In genomic region chr16:29710227-29711219, GRCh38 we compare ENCODE assay signal across 8 cellular contexts. TPM values are rescaled to one million over a fixed set of nuclear protein-coding genes. Genes with fewer than 3 reads are reported as not detected.
A peak's percentile ranks its signal among the peaks of the same experiment; 100 is the strongest.
DNase-seq lines count a peak whose midpoint lies in the region; ATAC-seq, FAIRE-seq and TF ChIP-seq lines count a peak whose summit lies in the region.

No MANE protein-coding gene starts in this region.

- FAIRE-seq in H1 (lab: Jason Lieb, UNC): peak; percentile 63

- H3K27ac ChIP-seq in HUES6 (ENCODE audit: low read depth, low read length) (peak overlapping the region; percentile 80), H1 (ENCODE audit: low read depth, low read length) (peak overlapping the region; percentile 91), upper lobe of left lung (no peak overlapping the region)

- H4K20me1 ChIP-seq in H1 (replicated peaks in 1 of 2; ENCODE audit: control insufficient read depth in 1 of 2, insufficient read depth in 2 of 2, low read length in 2 of 2): peaks cover 5% of the 10 kb centered on the region in 2 experiments

- no peak overlapping the region; the same call in 1 of the 2 replicates for H2BK12ac ChIP-seq in H1 (ENCODE audit: low read depth, low read length)

- no peak overlapping the region for H3K4me3 Mint-ChIP-seq in T-helper 2 cell treated with Interferon-gamma antibody and Interleukin-4, amounts not matched to agents 5 μg/mL and 100 μg/mL, for 36 hours

- H3K4me3 ChIP-seq in HUES6 (ENCODE audit: low read depth, low read length) (peak overlapping the region; percentile 65), H1 (ENCODE audit: extremely low read depth in 1 of 4, insufficient read depth in 2 of 4, low read depth in 3 of 4, low read length in 4 of 4) (peak overlapping the region; percentile 65 to 99 (median 74)), upper lobe of left lung (no peak overlapping the region)

- no peak overlapping the region for H2BK20ac ChIP-seq in H1 (ENCODE audit: low read length)

- ATAC-seq in upper lobe of left lung (ENCODE audit: low FRiP score in 2 of 2) (peak; percentile 69 to 91), GM21825 (IDR thresholded peaks at IDR 0.05; ENCODE audit: unreplicated experiment) (no peak)

- peaks cover 10 to 57% of the 10 kb centered on the region in 2 experiments for H3K79me2 ChIP-seq in H1 (ENCODE audit: control insufficient read depth in 1 of 2, insufficient read depth in 2 of 2, low read length in 2 of 2)

- no peak overlapping the region for H3K27ac Mint-ChIP-seq in T-helper 2 cell treated with Interferon-gamma antibody and Interleukin-4, amounts not matched to agents 5 μg/mL and 100 μg/mL, for 36 hours

- peak overlapping the region; percentile 29; the same call in 1 of the 2 replicates for H2AK5ac ChIP-seq in H1 (ENCODE audit: low read depth, low read length)

- POLR2A ChIA-PET in H1 (lab: Charles Lee; ENCODE audit: partially characterized antibody): interaction anchor here (0.6 to 20.4 kb wide), 39 partner anchors 10 to 355 kb away, joined by 3 to 490 read pairs (median 5); partner anchors contain the start of genes CDIPT, HIRIP3, KIF22 and MVP

- H3K23ac ChIP-seq in H1 (ENCODE audit: insufficient read length): no peak overlapping the region

- H3K9me3 ChIP-seq in HUES6 (ENCODE audit: control insufficient read depth, insufficient read depth, low read depth, low read length) (0 out of 2 replicates have a peak, but pooled peaks cover 3% of the 10 kb centered on the region), H1 (ENCODE audit: insufficient read depth in 2 of 2, low read depth in 1 of 2, low read length in 1 of 2) (no peaks in the 10 kb centered on the region), upper lobe of left lung (no peaks in the 10 kb centered on the region)

- TF ChIP-seq EP300 in H1 (IDR thresholded peaks at IDR 0.05; ENCODE audit: borderline replicate concordance in 1 of 2, low read depth in 2 of 2, low read length in 2 of 2): no peak
- no peak for TF ChIP-seq EP300 in upper lobe of left lung (IDR thresholded peaks at IDR 0.05)

- H3K4me2 ChIP-seq in H1 (ENCODE audit: insufficient read depth in 1 of 2, low read depth in 2 of 2, low read length in 2 of 2): peak overlapping the region; percentile 60 to 67

- H3K14ac ChIP-seq in H1 (ENCODE audit: insufficient read length): peak overlapping the region; percentile 2

- H3K27me3 Mint-ChIP-seq in T-helper 2 cell treated with Interferon-gamma antibody and Interleukin-4, amounts not matched to agents 5 μg/mL and 100 μg/mL, for 36 hours (ENCODE audit: low read depth): peaks cover 9% of the 10 kb centered on the region

- no peaks in the 10 kb centered on the region for H3K9me3 Mint-ChIP-seq in T-helper 2 cell treated with Interferon-gamma antibody and Interleukin-4, amounts not matched to agents 5 μg/mL and 100 μg/mL, for 36 hours

- H3K18ac ChIP-seq in H1 (ENCODE audit: extremely low read depth, low read length): peak overlapping the region; percentile 17; the same call in 1 of the 2 replicates

- H3K27me3 ChIP-seq in HUES6 (ENCODE audit: control insufficient read depth, insufficient read depth, low read length) (no peaks in the 10 kb centered on the region), H1 (replicated peaks in 1 of 4; ENCODE audit: control insufficient read depth in 3 of 4, extremely low read depth in 1 of 4, insufficient read depth in 3 of 4, low read length in 3 of 4) (no peaks in the 10 kb centered on the region), upper lobe of left lung (no peaks in the 10 kb centered on the region)

- 16% methylated on average over 17 of the region's 17 CpGs; no CpG with 5 or more reads in 1 of the 2 experiments for WGBS in H1 (ENCODE audit: extremely low coverage in 1 of 2, insufficient coverage in 1 of 2, insufficient read length in 1 of 2, insufficient replicate concordance in 2 of 2, low coverage in 1 of 2, low lambda C conversion rate in 2 of 2, missing lambda C conversion rate in 1 of 2), 2 experiments
- 43 to 48% methylated on average over 17 of the region's 17 CpGs for WGBS in upper lobe of left lung, 2 donors

- peaks cover 3% of the 10 kb centered on the region; the same call in 1 of the 2 replicates for H3K79me1 ChIP-seq in H1 (ENCODE audit: low read depth, low read length)

- H4K5ac ChIP-seq in H1 (ENCODE audit: insufficient read length, low read depth, low read length): peak overlapping the region; percentile 42

- peak overlapping the region; percentile 34 for H3K56ac ChIP-seq in H1 (replicated peaks; ENCODE audit: insufficient read length, low read depth, low read length)

- DNase-seq in SIG-M5 treated with dmso at 0.1 percent for 504 hours (lab: John Stamatoyannopoulos, UW; ENCODE audit: unreplicated experiment): peak; percentile 74
- DNase-seq in SIG-M5 (lab: John Stamatoyannopoulos, UW): no peak
- peak; percentile 42 for DNase-seq in T-helper 2 cell treated with Interferon-gamma antibody and Interleukin-4, amounts not matched to agents 5 μg/mL and 100 μg/mL, for 36 hours (ENCODE audit: low spot score)
- no peak for DNase-seq in H1 (ENCODE audit: low read depth in 1 of 2, low spot score in 2 of 2)
- DNase-seq in midbrain (lab: John Stamatoyannopoulos, UW): peak; percentile 71
- no peak for DNase-seq in upper lobe of left lung

- H3K23me2 ChIP-seq in H1 (ENCODE audit: low read depth, low read length): peaks cover 3% of the 10 kb centered on the region; the same call in 1 of the 2 replicates

- peaks cover 13% of the 10 kb centered on the region for H3K4me1 ChIP-seq in HUES6 (ENCODE audit: control insufficient read depth, insufficient read depth, low read length)
- peaks cover 0 to 7% (median 2%) of the 10 kb centered on the region in 4 experiments; a peak in 1 of 7 replicates for H3K4me1 ChIP-seq in H1 (replicated peaks in 1 of 4; ENCODE audit: control insufficient read depth in 3 of 4, insufficient read depth in 4 of 4, low read length in 3 of 4)
- H3K4me1 ChIP-seq in upper lobe of left lung: peaks cover 4 to 9% (median 6%) of the 10 kb centered on the region in 4 donors

- H2AFZ ChIP-seq in H1 (ENCODE audit: low read length): no peak overlapping the region

- 0 out of 4 replicates have a peak, but pooled peaks of 1 of the 2 experiments have one; percentile 24 for TF ChIP-seq RAD21 in H1 (IDR thresholded peaks at IDR 0.05 in 1 of 2, conservative IDR thresholded peaks at IDR 0.05 in 1 of 2; ENCODE audit: low read depth in 2 of 2, low read length in 2 of 2)

- H3K36me3 ChIP-seq in HUES6 (ENCODE audit: control insufficient read depth, insufficient read depth, low read length) (peaks cover 32% of the 10 kb centered on the region), H1 (ENCODE audit: control insufficient read depth in 2 of 4, insufficient read depth in 4 of 4, low read length in 3 of 4) (peaks cover 5 to 46% (median 17%) of the 10 kb centered on the region in 4 experiments), upper lobe of left lung (no peaks in the 10 kb centered on the region)

- peak overlapping the region; percentile 74 for H2BK5ac ChIP-seq in H1 (ENCODE audit: low read depth, low read length)

- peak overlapping the region; percentile 63 for H3K4ac ChIP-seq in H1 (replicated peaks; ENCODE audit: insufficient read length, low read depth, low read length)

- peak overlapping the region; percentile 92 for H4K91ac ChIP-seq in H1 (replicated peaks; ENCODE audit: insufficient read length, low read length)

- peak in 2 of 3 experiments; percentile 46 to 64; a peak in 3 of 4 replicates for TF ChIP-seq CTCF in H1 (IDR thresholded peaks at IDR 0.05; ENCODE audit: control extremely low read depth in 1 of 3, insufficient read depth in 1 of 3, low read depth in 1 of 3, low read length in 3 of 3)
- peak; percentile 40 to 80 (median 63) for TF ChIP-seq CTCF in upper lobe of left lung (IDR thresholded peaks at IDR 0.05)

- H2BK120ac ChIP-seq in H1 (replicated peaks; ENCODE audit: low read depth, low read length): peak overlapping the region; percentile 71

- H3K4me1 Mint-ChIP-seq in T-helper 2 cell treated with Interferon-gamma antibody and Interleukin-4, amounts not matched to agents 5 μg/mL and 100 μg/mL, for 36 hours (ENCODE audit: low read depth): peaks cover 11% of the 10 kb centered on the region

- H3K9ac ChIP-seq in HUES6 (ENCODE audit: low read length): peak overlapping the region; percentile 96
- H3K9ac ChIP-seq in H1 (replicated peaks in 1 of 4; ENCODE audit: extremely low read depth in 1 of 4, low read depth in 3 of 4, low read length in 3 of 4): peak overlapping the region; percentile 87 to 99 (median 94)

- CTCF ChIA-PET in H1 (lab: Charles Lee; ENCODE audit: partially characterized antibody): interaction anchor here (0.9 to 2.2 kb wide), 7 partner anchors 10 to 26 kb away, joined by 3 to 11 read pairs (median 3); no protein-coding TSS in a partner anchor

- H2BK15ac ChIP-seq in H1 (ENCODE audit: low read length): no peak overlapping the region

- H3K36me3 Mint-ChIP-seq in T-helper 2 cell treated with Interferon-gamma antibody and Interleukin-4, amounts not matched to agents 5 μg/mL and 100 μg/mL, for 36 hours (ENCODE audit: low read depth): no peaks in the 10 kb centered on the region

- peak; percentile 5 to 71 for TF ChIP-seq POLR2A in H1 (IDR thresholded peaks at IDR 0.05; ENCODE audit: control extremely low read depth in 1 of 2, low read depth in 2 of 2, low read length in 2 of 2)
- no peak for TF ChIP-seq POLR2A in upper lobe of left lung (IDR thresholded peaks at IDR 0.05)

- H4K8ac ChIP-seq in H1 (ENCODE audit: extremely low read depth, insufficient read depth, low read length): no peak overlapping the region; the same call in 1 of the 2 replicates

RNA-seq across cellular contexts. Expression of gene QPRT, which starts 31.5 kb away (rescaled TPM):
- 102 and 106 TPM in 2 replicates for total RNA-seq in H1 (2021; fragmentation: NEBNext Ultra II Directional; extraction: Animal tissue kit (Norgen Biotek cat#: 25700))
- polyA plus RNA-seq in H1 (2011; rRNA removed): 89.0 and 119 TPM in 2 replicates
- polyA plus RNA-seq in H1 (2011; cell fraction: cytosol; rRNA removed): 91.7 TPM
- 116 TPM for polyA plus RNA-seq in H1 (2011; cell fraction: nucleus; rRNA removed)
- polyA plus RNA-seq in H1 (2012, experiment 1 of 2): 90.0 to 121 TPM (median 112 TPM) in 4 replicates
- polyA plus RNA-seq in H1 (2012, experiment 2 of 2): 101 TPM
- 129 TPM for polyA plus RNA-seq in H1 (2013, experiment 1 of 2)
- 122 TPM for polyA plus RNA-seq in H1 (2013, experiment 2 of 2)
- polyA minus RNA-seq in H1 (2011; rRNA and poly(A)+ RNA removed): 70.3 and 84.6 TPM in 2 replicates
- polyA minus RNA-seq in H1 (2011; cell fraction: cytosol; rRNA and poly(A)+ RNA removed): 86.7 TPM
- 53.3 TPM for polyA minus RNA-seq in H1 (2011; cell fraction: nucleus; rRNA and poly(A)+ RNA removed)
- 10 to 100 TPM in 3 of 6 donors, 1 to 10 TPM in 3; 4.8 to 17.8 (median 9.8) TPM for total RNA-seq in upper lobe of left lung

RNA-seq across cellular contexts. Expression of gene C16orf54, which starts 35.3 kb away (rescaled TPM):
- not detected in 2 replicates for total RNA-seq in H1 (2021; fragmentation: NEBNext Ultra II Directional; extraction: Animal tissue kit (Norgen Biotek cat#: 25700))
- polyA plus RNA-seq in H1 (2011; rRNA removed): not detected in 2 replicates
- polyA plus RNA-seq in H1 (2011; cell fraction: cytosol; rRNA removed): not detected
- polyA plus RNA-seq in H1 (2011; cell fraction: nucleus; rRNA removed): not detected
- polyA plus RNA-seq in H1 (2012, experiment 1 of 2): 4.4 to 8.4 TPM (median 5.1 TPM) in 4 replicates
- 2.9 TPM for polyA plus RNA-seq in H1 (2012, experiment 2 of 2)
- not detected for polyA plus RNA-seq in H1 (2013, experiment 1 of 2)
- not detected for polyA plus RNA-seq in H1 (2013, experiment 2 of 2)
- not detected in 2 replicates for polyA minus RNA-seq in H1 (2011; rRNA and poly(A)+ RNA removed)
- not detected for polyA minus RNA-seq in H1 (2011; cell fraction: cytosol; rRNA and poly(A)+ RNA removed)
- polyA minus RNA-seq in H1 (2011; cell fraction: nucleus; rRNA and poly(A)+ RNA removed): not detected
- total RNA-seq in upper lobe of left lung: 10 to 100 TPM in 3 of 6 donors, 1 to 10 TPM in 3; 2.4 to 17.3 (median 7.5) TPM

RNA-seq across cellular contexts. Expression of gene SPN, which starts 47.5 kb away (rescaled TPM):
- 1.6 and 1.8 TPM in 2 replicates for total RNA-seq in H1 (2021; fragmentation: NEBNext Ultra II Directional; extraction: Animal tissue kit (Norgen Biotek cat#: 25700))
- polyA plus RNA-seq in H1 (2011; rRNA removed): 1.3 and 1.5 TPM in 2 replicates
- 0.76 TPM for polyA plus RNA-seq in H1 (2011; cell fraction: cytosol; rRNA removed)
- 2.7 TPM for polyA plus RNA-seq in H1 (2011; cell fraction: nucleus; rRNA removed)
- 0.46 to 1.7 TPM (median 0.89 TPM) in 4 replicates for polyA plus RNA-seq in H1 (2012, experiment 1 of 2)
- 0.92 TPM for polyA plus RNA-seq in H1 (2012, experiment 2 of 2)
- 4.0 TPM for polyA plus RNA-seq in H1 (2013, experiment 1 of 2)
- polyA plus RNA-seq in H1 (2013, experiment 2 of 2): 3.8 TPM
- 2.1 and 3.2 TPM in 2 replicates for polyA minus RNA-seq in H1 (2011; rRNA and poly(A)+ RNA removed)
- polyA minus RNA-seq in H1 (2011; cell fraction: cytosol; rRNA and poly(A)+ RNA removed): 0.44 TPM
- polyA minus RNA-seq in H1 (2011; cell fraction: nucleus; rRNA and poly(A)+ RNA removed): 2.6 TPM
- 100 to 1,000 TPM in 1 of 6 donors, 10 to 100 TPM in 5; 16.8 to 112 (median 39.7) TPM for total RNA-seq in upper lobe of left lung

Comparison
In these comparisons a context has a peak if more than half of its experiments do, and no peak if none do; other contexts are left out.
1. DNase-seq: peak in SIG-M5 treated with dmso at 0.1 percent for 504 hours (single experiment), T-helper 2 cell treated with Interferon-gamma antibody and Interleukin-4, amounts not matched to agents 5 μg/mL and 100 μg/mL, for 36 hours (single experiment) and midbrain (single experiment); none in SIG-M5 (single experiment), H1 (0 of 2) and upper lobe of left lung (0 of 2).
2. H3K27ac ChIP-seq: peak in HUES6 (single experiment) and H1 (single experiment); none in upper lobe of left lung (0 of 4).
3. H3K4me3 ChIP-seq: peak in HUES6 (single experiment) and H1 (4 of 4); none in upper lobe of left lung (0 of 4).
4. POLR2A ChIP-seq: peak in H1 (2 of 2); none in upper lobe of left lung (0 of 4).